ENCODE assay signal across 8 cellular contexts in genomic region chr17:8223356-8224063, GRCh38. TPM values are rescaled to one million over a fixed set of nuclear protein-coding genes. Genes with fewer than 3 reads are reported as not detected.
A peak's percentile ranks its signal among the peaks of the same experiment; 100 is the strongest.
DNase-seq lines count a peak whose midpoint lies in the region; ATAC-seq and TF ChIP-seq lines count a peak whose summit lies in the region.

No MANE protein-coding gene starts in this region.

- no CpG with 5 or more reads among the region's 27 CpGs for WGBS in neuronal stem cell (ENCODE audit: extremely low coverage in 2 of 2, insufficient read length in 2 of 2, insufficient replicate concordance in 1 of 2), 2 donors

- no peaks in the 10 kb centered on the region; the same call in 1 of the 2 replicates for H3K79me2 ChIP-seq in DND-41 (ENCODE audit: insufficient read depth, low read length)
- no peaks in the 10 kb centered on the region for H3K79me2 ChIP-seq in OCI-LY3 (ENCODE audit: low read length)

- no peak overlapping the region for H4K91ac ChIP-seq in neuronal stem cell (ENCODE audit: low read depth, low read length, poor library complexity)

- peaks cover 38% of the 10 kb centered on the region for H3K4me1 Mint-ChIP-seq in activated T-helper 17 cell treated with anti-CD3 and anti-CD28 coated beads, Interleukin-2, amount 50 U/mL, for 72 hours

- H3K4me1 ChIP-seq in DND-41 (ENCODE audit: insufficient read depth, low read length) (peaks cover 32% of the 10 kb centered on the region), OCI-LY3 (ENCODE audit: low read length) (peaks cover 24% of the 10 kb centered on the region), neuronal stem cell (ENCODE audit: control insufficient read depth in 2 of 2, insufficient read depth in 1 of 2, low read depth in 1 of 2, low read length in 2 of 2) (peaks cover 8% of the 10 kb centered on the region in 2 donors)

- H3K9me3 ChIP-seq in DND-41 (ENCODE audit: insufficient read depth, low read length, severe bottlenecking): no peaks in the 10 kb centered on the region
- H3K9me3 ChIP-seq in OCI-LY3 (ENCODE audit: insufficient read depth, low read length): no peaks in the 10 kb centered on the region
- H3K9me3 ChIP-seq in neuronal stem cell (replicated peaks in 1 of 2; ENCODE audit: control insufficient read depth in 2 of 2, insufficient read depth in 1 of 2, low read depth in 1 of 2, low read length in 2 of 2): no peaks in the 10 kb centered on the region

- H2AFZ ChIP-seq in DND-41 (ENCODE audit: low read depth, low read length): peak overlapping the region; percentile 84
- peak overlapping the region; percentile 75; the same call in 1 of the 2 replicates for H2AFZ ChIP-seq in OCI-LY3 (ENCODE audit: low read depth, low read length)
- peak overlapping the region; percentile 84 for H2AFZ ChIP-seq in neuronal stem cell (ENCODE audit: low read length)

- no peak overlapping the region for H4K8ac ChIP-seq in neuronal stem cell (ENCODE audit: low read depth, low read length)

- no peaks in the 10 kb centered on the region for H4K20me1 ChIP-seq in DND-41 (ENCODE audit: insufficient read depth, low read length)
- peaks cover 3% of the 10 kb centered on the region; the same call in 1 of the 2 replicates for H4K20me1 ChIP-seq in OCI-LY3 (ENCODE audit: insufficient read depth, low read length)

- H3K23ac ChIP-seq in neuronal stem cell (ENCODE audit: low read depth, low read length, poor library complexity): no peak overlapping the region

- peak overlapping the region; percentile 89 for H3K9ac ChIP-seq in DND-41 (ENCODE audit: low read depth, low read length)
- H3K9ac ChIP-seq in OCI-LY3 (ENCODE audit: low read length): peak overlapping the region; percentile 99
- H3K9ac ChIP-seq in neuronal stem cell (ENCODE audit: low read depth, low read length, poor library complexity): peak overlapping the region; percentile 90

- peak; percentile 67 for TF ChIP-seq CTCF in DND-41 (IDR thresholded peaks at IDR 0.05; ENCODE audit: borderline replicate concordance, extremely low read depth, low read length, poor library complexity, severe bottlenecking)
- peak; percentile 47 for TF ChIP-seq CTCF in OCI-LY3 (IDR thresholded peaks at IDR 0.05; ENCODE audit: low read depth, low read length)
- TF ChIP-seq CTCF in foreskin fibroblast (IDR thresholded peaks at IDR 0.05; ENCODE audit: low read depth, low read length): peak; percentile 8

- H3K36me3 ChIP-seq in DND-41 (ENCODE audit: insufficient read depth, low read length) (peaks cover 16% of the 10 kb centered on the region), OCI-LY3 (replicated peaks; ENCODE audit: low read depth, low read length) (peaks cover 7% of the 10 kb centered on the region), neuronal stem cell (replicated peaks in 1 of 2; ENCODE audit: control insufficient read depth in 2 of 2, insufficient read depth in 2 of 2, low read length in 2 of 2) (peaks cover 7 to 14% of the 10 kb centered on the region in 2 donors)

- H3K4me3 ChIP-seq in DND-41 (ENCODE audit: low read depth in 1 of 2, low read length in 2 of 2) (peak overlapping the region; percentile 32 to 81; a peak in 3 of 4 replicates), OCI-LY3 (ENCODE audit: low read length) (peak overlapping the region; percentile 100), foreskin fibroblast (ENCODE audit: low read depth in 1 of 2, low read length in 2 of 2) (peak overlapping the region; percentile 57 to 94), neuronal stem cell (ENCODE audit: low read length in 2 of 2) (peak overlapping the region; percentile 70 to 92)

- H2BK120ac ChIP-seq in neuronal stem cell (ENCODE audit: low read depth, low read length): no peak overlapping the region

- peak overlapping the region; percentile 98 for H3K27ac ChIP-seq in DND-41 (ENCODE audit: low read length)
- H3K27ac ChIP-seq in OCI-LY3 (ENCODE audit: low read length): peak overlapping the region; percentile 96
- H3K27ac ChIP-seq in neuronal stem cell (replicated peaks; ENCODE audit: low read length): peak overlapping the region; percentile 65

- no peak overlapping the region for H3K4ac ChIP-seq in neuronal stem cell (ENCODE audit: low read length)

- DNase-seq in DND-41 (peak; percentile 72), foreskin fibroblast (peak; percentile 45 to 81), neuronal stem cell (ENCODE audit: low spot score) (peak; percentile 59), A172 (ENCODE audit: low spot score) (no peak), DMS153 treated with DMSO at 0.1 percent for 48 hours (lab: John Stamatoyannopoulos, UW; ENCODE audit: unreplicated experiment) (no peak)

- H3K27me3 ChIP-seq in DND-41 (ENCODE audit: insufficient read depth, low read length, poor library complexity) (no peaks in the 10 kb centered on the region), OCI-LY3 (ENCODE audit: low read depth, low read length) (no peaks in the 10 kb centered on the region), neuronal stem cell (ENCODE audit: control insufficient read depth in 3 of 3, insufficient read depth in 3 of 3, low read depth in 1 of 3, low read length in 3 of 3) (no peaks in the 10 kb centered on the region)

- H3K79me1 ChIP-seq in neuronal stem cell (ENCODE audit: low read depth, low read length): no peaks in the 10 kb centered on the region

- peaks cover 56% of the 10 kb centered on the region for H3K36me3 Mint-ChIP-seq in activated T-helper 17 cell treated with anti-CD3 and anti-CD28 coated beads, Interleukin-2, amount 50 U/mL, for 72 hours (ENCODE audit: low read depth)

- H2BK5ac ChIP-seq in neuronal stem cell (ENCODE audit: low read length): peak overlapping the region; percentile 2

- ATAC-seq in DND-41 (ENCODE audit: insufficient read depth, low read depth) (peak; percentile 34), HG03025 (IDR thresholded peaks at IDR 0.05; ENCODE audit: low FRiP score, unreplicated experiment) (peak; percentile 8)
- no peak for ATAC-seq in activated T-helper 17 cell treated with anti-CD3 and anti-CD28 coated beads, Interleukin-2, amount 50 U/mL, for 72 hours (replicated peaks)

- H3K18ac ChIP-seq in neuronal stem cell (ENCODE audit: low read length): peak overlapping the region; percentile 60

- peak overlapping the region; percentile 85 for H3K4me3 Mint-ChIP-seq in activated T-helper 17 cell treated with anti-CD3 and anti-CD28 coated beads, Interleukin-2, amount 50 U/mL, for 72 hours

- no peak overlapping the region for H2AK5ac ChIP-seq in neuronal stem cell (ENCODE audit: low read depth, low read length)

- no peak overlapping the region for H2BK12ac ChIP-seq in neuronal stem cell (ENCODE audit: low read length)

- H2BK15ac ChIP-seq in neuronal stem cell (ENCODE audit: low read length): no peak overlapping the region

- H3K27ac Mint-ChIP-seq in activated T-helper 17 cell treated with anti-CD3 and anti-CD28 coated beads, Interleukin-2, amount 50 U/mL, for 72 hours: peak overlapping the region; percentile 98

- H3K4me2 ChIP-seq in DND-41 (ENCODE audit: insufficient read depth, low read length): peak overlapping the region; percentile 76
- peak overlapping the region; percentile 100 for H3K4me2 ChIP-seq in OCI-LY3 (ENCODE audit: low read length)
- H3K4me2 ChIP-seq in neuronal stem cell (ENCODE audit: insufficient read depth, low read length, poor library complexity, severe bottlenecking): peak overlapping the region; percentile 79

- peak overlapping the region; percentile 12 for H3K14ac ChIP-seq in neuronal stem cell (ENCODE audit: low read length)

- H3K9me3 Mint-ChIP-seq in activated T-helper 17 cell treated with anti-CD3 and anti-CD28 coated beads, Interleukin-2, amount 50 U/mL, for 72 hours: peaks cover 3% of the 10 kb centered on the region

- no peaks in the 10 kb centered on the region for H3K27me3 Mint-ChIP-seq in activated T-helper 17 cell treated with anti-CD3 and anti-CD28 coated beads, Interleukin-2, amount 50 U/mL, for 72 hours

RNA-seq across cellular contexts. Expression of gene AURKB, which starts 13.1 kb away (rescaled TPM):
- total RNA-seq in activated T-helper 17 cell treated with anti-CD3 and anti-CD28 coated beads, Interleukin-2, amount 50 U/mL, for 72 hours: 100 to 1,000 TPM; 158 to 161 TPM
- polyA plus RNA-seq in neuronal stem cell (2013, experiment 1 of 2): 213 TPM
- polyA plus RNA-seq in neuronal stem cell (2013, experiment 2 of 2): 209 TPM
- 110 and 114 TPM in 2 replicates for total RNA-seq in A172 (2014; rRNA removed; shearing (Covaris generic))

RNA-seq across cellular contexts. Expression of gene CTC1, which starts 24.3 kb away (rescaled TPM):
- total RNA-seq in activated T-helper 17 cell treated with anti-CD3 and anti-CD28 coated beads, Interleukin-2, amount 50 U/mL, for 72 hours: 10 to 100 TPM; 53.8 to 80.4 TPM
- 11.1 TPM for polyA plus RNA-seq in neuronal stem cell (2013, experiment 1 of 2)
- 12.0 TPM for polyA plus RNA-seq in neuronal stem cell (2013, experiment 2 of 2)
- 3.2 and 7.7 TPM in 2 replicates for total RNA-seq in A172 (2014; rRNA removed; shearing (Covaris generic))

RNA-seq across cellular contexts. Expression of gene PFAS, which starts 25.6 kb away (rescaled TPM):
- total RNA-seq in activated T-helper 17 cell treated with anti-CD3 and anti-CD28 coated beads, Interleukin-2, amount 50 U/mL, for 72 hours: 100 to 1,000 TPM in 1 of 2 donors, 10 to 100 TPM in 1; 53.9 to 143 TPM
- 19.9 TPM for polyA plus RNA-seq in neuronal stem cell (2013, experiment 1 of 2)
- 17.2 TPM for polyA plus RNA-seq in neuronal stem cell (2013, experiment 2 of 2)
- 28.0 and 29.3 TPM in 2 replicates for total RNA-seq in A172 (2014; rRNA removed; shearing (Covaris generic))

RNA-seq across cellular contexts. Expression of gene BORCS6, which starts 33.5 kb away (rescaled TPM):
- 1 to 10 TPM; 4.7 to 7.0 TPM for total RNA-seq in activated T-helper 17 cell treated with anti-CD3 and anti-CD28 coated beads, Interleukin-2, amount 50 U/mL, for 72 hours
- 1.8 TPM for polyA plus RNA-seq in neuronal stem cell (2013, experiment 1 of 2)
- 1.7 TPM for polyA plus RNA-seq in neuronal stem cell (2013, experiment 2 of 2)
- total RNA-seq in A172 (2014; rRNA removed; shearing (Covaris generic)): 8.8 and 10.9 TPM in 2 replicates

RNA-seq across cellular contexts. Expression of gene TMEM107, which starts 47.3 kb away (rescaled TPM):
- 10 to 100 TPM; 43.3 to 45.3 TPM for total RNA-seq in activated T-helper 17 cell treated with anti-CD3 and anti-CD28 coated beads, Interleukin-2, amount 50 U/mL, for 72 hours
- polyA plus RNA-seq in neuronal stem cell (2013, experiment 1 of 2): 14.8 TPM
- polyA plus RNA-seq in neuronal stem cell (2013, experiment 2 of 2): 15.2 TPM
- total RNA-seq in A172 (2014; rRNA removed; shearing (Covaris generic)): 35.8 and 39.3 TPM in 2 replicates

Comparison
In these comparisons a context has a peak if more than half of its experiments do, and no peak if none do; other contexts are left out.
1. DNase-seq: peak in DND-41 (single experiment), foreskin fibroblast (2 of 2) and neuronal stem cell (single experiment); none in A172 (single experiment) and DMS153 treated with DMSO at 0.1 percent for 48 hours (single experiment).
2. CTCF ChIP-seq: peak in every context shown above with its lines; median percentile 67 in DND-41; 47 in OCI-LY3; 8 in foreskin fibroblast.
3. Peak in every context shown above with its lines, with median percentiles within 50 percentile points of each other: H2AFZ ChIP-seq, H3K27ac ChIP-seq, H3K4me2 ChIP-seq, H3K4me3 ChIP-seq and H3K9ac ChIP-seq.